In the genomic region with DNA sequence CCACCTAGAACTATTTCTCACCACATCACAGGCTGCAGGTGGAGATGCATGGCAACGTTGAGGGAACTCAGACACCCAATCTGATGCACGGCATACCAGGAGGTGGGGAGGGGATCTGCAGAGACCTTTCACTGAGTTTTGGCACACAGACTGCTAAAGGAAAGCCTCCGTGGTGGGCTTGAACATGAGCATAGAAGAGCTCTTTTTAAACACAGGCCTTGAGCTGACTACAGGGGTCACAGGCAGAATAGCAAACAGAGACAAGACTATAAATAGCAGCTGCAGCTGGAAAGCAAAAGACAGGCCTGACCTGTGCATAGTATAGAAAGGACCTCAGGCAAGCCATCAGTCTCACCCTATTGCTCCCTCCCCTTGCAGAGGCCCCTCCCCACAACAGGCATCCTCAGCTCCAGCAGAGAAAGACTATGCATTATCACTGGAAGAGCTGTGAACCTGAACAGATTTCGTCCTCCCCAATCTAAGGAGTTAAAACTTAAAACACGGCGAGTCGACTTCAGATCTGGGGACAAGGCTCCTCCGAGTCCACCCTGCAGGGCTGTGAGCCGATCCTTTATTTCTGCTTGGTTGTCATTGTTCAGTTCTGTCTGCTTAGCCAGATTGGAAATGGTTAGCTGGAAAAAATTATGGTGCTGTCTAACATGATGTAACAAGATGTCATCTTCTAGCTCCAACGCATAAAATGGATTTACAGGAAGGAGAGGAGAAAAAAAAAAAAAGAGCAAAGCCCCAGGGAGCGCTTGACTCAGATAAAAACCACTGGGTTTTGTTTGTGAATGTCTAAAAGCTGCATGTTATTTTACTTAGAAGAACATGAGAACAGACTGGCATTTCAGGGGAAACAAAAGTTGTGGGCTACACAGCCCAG, we compare ENCODE assay signal across 8 cellular contexts. TPM values are rescaled to one million over a fixed set of nuclear protein-coding genes. Genes with fewer than 3 reads are reported as not detected.
DNase-seq lines count a peak whose midpoint lies in the region; ATAC-seq and TF ChIP-seq lines count a peak whose summit lies in the region.

No MANE protein-coding gene starts in this region.

- TF ChIP-seq CTCF in IMR-90 (conservative IDR thresholded peaks at IDR 0.05; ENCODE audit: low read depth, low read length) (no peak), esophagus muscularis mucosa (IDR thresholded peaks at IDR 0.05) (no peak)

- peak overlapping the region; percentile 66 for H3K9ac ChIP-seq in IMR-90 (ENCODE audit: low read depth, low read length)

- peak overlapping the region; percentile 99 for H3K56ac ChIP-seq in IMR-90 (ENCODE audit: extremely low read depth, insufficient read depth, low read length)

- CTCF ChIA-PET in IMR-90 (lab: Yijun Ruan, JAX) = interaction anchor here (1.1 to 1.4 kb wide), 3 partner anchors 10 to 257 kb away, joined by 3 to 4 read pairs (median 3); no protein-coding TSS in a partner anchor

- 0% methylated on average over 1 of the region's 11 CpGs; no CpG with 5 or more reads in 1 of the 2 experiments for WGBS in IMR-90 (ENCODE audit: extremely low coverage in 2 of 2, insufficient read length in 1 of 2), 2 experiments
- 18% methylated on average over 11 of the region's 11 CpGs for whole genome bisulfite sequencing in esophagus muscularis mucosa

- H3K18ac ChIP-seq in IMR-90 (ENCODE audit: low read depth, low read length) = peak overlapping the region; percentile 93

- dilution Hi-C loops in IMR-90 (cut with HindIII; ENCODE audit: low sequenced_read_pairs, unreplicated experiment) = no loop called here

- H3K4me3 ChIP-seq in IMR-90 (ENCODE audit: insufficient read depth, low read depth, low read length) (no peak overlapping the region), esophagus muscularis mucosa (peak overlapping the region in 2 of 4 donors; percentile 10 to 24)

- peak overlapping the region; percentile 97 for H2BK20ac ChIP-seq in IMR-90 (ENCODE audit: low read depth, low read length)

- peak overlapping the region; percentile 75 for H2AK9ac ChIP-seq in IMR-90 (replicated peaks; ENCODE audit: low read depth, low read length, poor library complexity)

- intact Hi-C loops in IMR-90 (cut with micrococcal nuclease) = loop anchor here (2.0 kb wide), 1 partner anchor 129 kb away; no protein-coding TSS in a partner anchor
- intact Hi-C loops in esophagus muscularis mucosa (cut with DNase I) = no loop called here

- peak overlapping the region; percentile 98 for H2BK120ac ChIP-seq in IMR-90 (ENCODE audit: low read depth, low read length)

- peak overlapping the region; percentile 93 for H3K14ac ChIP-seq in IMR-90 (replicated peaks; ENCODE audit: low read depth, low read length)

- TF ChIP-seq POLR2A in GM18505 (IDR thresholded peaks at IDR 0.05; ENCODE audit: borderline replicate concordance, extremely low read depth, insufficient read depth, insufficient read length) = no peak
- TF ChIP-seq POLR2A in IMR-90 (IDR thresholded peaks at IDR 0.05; ENCODE audit: low read depth, low read length) = no peak
- no peak for TF ChIP-seq POLR2A in esophagus muscularis mucosa (IDR thresholded peaks at IDR 0.05; ENCODE audit: low read depth)

- TF ChIP-seq EP300 in esophagus muscularis mucosa (IDR thresholded peaks at IDR 0.05) = no peak

- H3K36me3 ChIP-seq in IMR-90 (ENCODE audit: control insufficient read depth, insufficient read depth, low read length) = no peaks in the 10 kb centered on the region
- H3K36me3 ChIP-seq in esophagus muscularis mucosa = no peaks in the 10 kb centered on the region

- H3K9me3 ChIP-seq in IMR-90 (ENCODE audit: control insufficient read depth, insufficient read depth, low read length) (no peaks in the 10 kb centered on the region), esophagus muscularis mucosa (no peaks in the 10 kb centered on the region)

- H3K9me1 ChIP-seq in IMR-90 (ENCODE audit: insufficient read depth, low read length) = peaks cover 8% of the 10 kb centered on the region

- H3K27ac ChIP-seq in IMR-90 (ENCODE audit: insufficient read depth, low read length) (peak overlapping the region; percentile 93), esophagus muscularis mucosa (replicated peaks in 1 of 4) (peak overlapping the region; percentile 57 to 76 (median 65))

- peak overlapping the region; percentile 86 for H4K5ac ChIP-seq in IMR-90 (ENCODE audit: low read depth, low read length)

- peak overlapping the region; percentile 87 for H2AFZ ChIP-seq in IMR-90 (replicated peaks; ENCODE audit: low read length, poor library complexity)

- TF ChIP-seq RAD21 in IMR-90 (IDR thresholded peaks at IDR 0.05; ENCODE audit: low read length) = no peak

- peak overlapping the region; percentile 97 for H4K91ac ChIP-seq in IMR-90 (ENCODE audit: insufficient read depth, low read depth, low read length)

- H2BK5ac ChIP-seq in IMR-90 (ENCODE audit: low read depth, low read length, poor library complexity, severe bottlenecking) = peak overlapping the region; percentile 82

- peaks cover 23% of the 10 kb centered on the region for H3K4me1 ChIP-seq in IMR-90 (ENCODE audit: control insufficient read depth, insufficient read depth, low read length)
- H3K4me1 ChIP-seq in esophagus muscularis mucosa = peaks cover 25 to 50% (median 40%) of the 10 kb centered on the region in 4 donors

- ATAC-seq in GM18505 (IDR thresholded peaks at IDR 0.05; ENCODE audit: unreplicated experiment) = peak; percentile 14
- peak; percentile 71 for ATAC-seq in IMR-90 (ENCODE audit: low read depth)
- ATAC-seq in GM19023 (IDR thresholded peaks at IDR 0.05; ENCODE audit: unreplicated experiment) = no peak
- ATAC-seq in HG03045 (IDR thresholded peaks at IDR 0.05; ENCODE audit: unreplicated experiment) = no peak

- in situ Hi-C loops in IMR-90 (cut with MboI; ENCODE audit: low sequenced_read_pairs) = no loop called here

- no peaks in the 10 kb centered on the region for H4K20me1 ChIP-seq in IMR-90 (ENCODE audit: insufficient read depth, low read length)

- H3K4ac ChIP-seq in IMR-90 (ENCODE audit: low read depth, low read length) = peak overlapping the region; percentile 94

- peak overlapping the region; percentile 83 for H3K4me2 ChIP-seq in IMR-90 (ENCODE audit: low read depth, low read length)

- BruUV-seq in IMR-90 (replicated peaks; lab: Mats Ljungman, UMichigan) = no TSS peak

- no peaks in the 10 kb centered on the region; a peak in 1 of 4 replicates for H3K79me1 ChIP-seq in IMR-90 (ENCODE audit: low read depth in 1 of 2, low read length in 2 of 2)

- H3K27me3 ChIP-seq in IMR-90 (ENCODE audit: control insufficient read depth, insufficient read depth, low read length) (no peaks in the 10 kb centered on the region), esophagus muscularis mucosa (no peaks in the 10 kb centered on the region)

- peak; percentile 84 for DNase-seq in IMR-90
- DNase-seq in activated CD4-positive, alpha-beta T cell treated with anti-CD3 and anti-CD28 coated beads, Interleukin-2, amount 50 U/mL, for 1 hour = peak; percentile 25
- no peak for DNase-seq in esophagus muscularis mucosa (ENCODE audit: extremely low spot score)
- peak; percentile 11 for DNase-seq in putamen (ENCODE audit: low spot score)
- DNase-seq in RKO (ENCODE audit: low spot score) = no peak

- peak overlapping the region; percentile 93 for H3K23ac ChIP-seq in IMR-90 (ENCODE audit: low read depth, low read length)

- H2BK15ac ChIP-seq in IMR-90 (ENCODE audit: low read depth, low read length) = peak overlapping the region; percentile 90; the same call in 2 of the 3 replicates

- peak overlapping the region; percentile 80 for H2AK5ac ChIP-seq in IMR-90 (ENCODE audit: low read depth, low read length)

- POLR2A ChIA-PET in IMR-90 (lab: Charles Lee; ENCODE audit: unreplicated experiment) = interaction anchor here (0.5 to 0.8 kb wide), 4 partner anchors 13 to 162 kb away, joined by 3 to 4 read pairs (median 4); no protein-coding TSS in a partner anchor

- H4K8ac ChIP-seq in IMR-90 (ENCODE audit: low read depth in 2 of 2, low read length in 2 of 2) = peak overlapping the region; percentile 64 to 97

TF ChIP-seq in IMR-90, 13 proteins besides CTCF, POLR2A, EP300 and RAD21:
- peak; percentile 75 for TF ChIP-seq CEBPB (IDR thresholded peaks at IDR 0.05; ENCODE audit: low read depth, low read length)
- TF ChIP-seq SMC3 (IDR thresholded peaks at IDR 0.05; ENCODE audit: low read depth, low read length) = 0 out of 2 replicates have a peak, but pooled peaks have one; percentile 1
- no peak for TF ChIP-seq NFE2L2 (IDR thresholded peaks at IDR 0.05; ENCODE audit: low read depth, low read length)
- TF ChIP-seq MXI1 (IDR thresholded peaks at IDR 0.05; ENCODE audit: borderline replicate concordance, low read depth, low read length) = no peak
- TF ChIP-seq MAZ (IDR thresholded peaks at IDR 0.05; ENCODE audit: borderline replicate concordance, low read depth, low read length) = no peak
- TF ChIP-seq, protein P1, sequence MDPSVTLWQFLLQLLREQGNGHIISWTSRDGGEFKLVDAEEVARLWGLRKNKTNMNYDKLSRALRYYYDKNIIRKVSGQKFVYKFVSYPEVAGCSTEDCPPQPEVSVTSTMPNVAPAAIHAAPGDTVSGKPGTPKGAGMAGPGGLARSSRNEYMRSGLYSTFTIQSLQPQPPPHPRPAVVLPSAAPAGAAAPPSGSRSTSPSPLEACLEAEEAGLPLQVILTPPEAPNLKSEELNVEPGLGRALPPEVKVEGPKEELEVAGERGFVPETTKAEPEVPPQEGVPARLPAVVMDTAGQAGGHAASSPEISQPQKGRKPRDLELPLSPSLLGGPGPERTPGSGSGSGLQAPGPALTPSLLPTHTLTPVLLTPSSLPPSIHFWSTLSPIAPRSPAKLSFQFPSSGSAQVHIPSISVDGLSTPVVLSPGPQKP (IDR thresholded peaks at IDR 0.05; ENCODE audit: borderline replicate concordance, low read depth, low read length) = no peak
- no peak for TF ChIP-seq MAFK (IDR thresholded peaks at IDR 0.05; ENCODE audit: low read depth, low read length)

RNA-seq across cellular contexts. Expression of gene LCLAT1, which starts 25.3 kb away (rescaled TPM):
- total RNA-seq in IMR-90 (2012; rRNA removed) = 11.5 and 18.3 TPM in 2 replicates
- polyA plus RNA-seq in IMR-90 (2012; rRNA removed) = 6.9 and 7.5 TPM in 2 replicates
- polyA plus RNA-seq in IMR-90 (2012; cell fraction: cytosol; rRNA removed) = 2.3 and 4.8 TPM in 2 replicates
- polyA plus RNA-seq in IMR-90 (2012; cell fraction: nucleus; rRNA removed; ENCODE audit: low replicate concordance) = 1.3 and 5.4 TPM in 2 replicates
- 10 to 100 TPM; 24.9 to 62.9 (median 36.3) TPM for total RNA-seq in esophagus muscularis mucosa

Comparison
In these comparisons a context has a peak if more than half of its experiments do, and no peak if none do; other contexts are left out.
1. ATAC-seq: peak in GM18505 (single experiment) and IMR-90 (single experiment); none in GM19023 (single experiment) and HG03045 (single experiment).
2. DNase-seq: peak in IMR-90 (single experiment), activated CD4-positive, alpha-beta T cell treated with anti-CD3 and anti-CD28 coated beads, Interleukin-2, amount 50 U/mL, for 1 hour (single experiment) and putamen (single experiment); none in esophagus muscularis mucosa (single experiment) and RKO (single experiment).